Comparison of ENCODE assay signal across 18 cellular contexts in genomic region chr11:13094930-13095687, GRCh38.
A peak's percentile ranks its signal among the peaks of the same experiment; 100 is the strongest.
DNase-seq lines count a peak whose midpoint lies in the region; ATAC-seq and TF ChIP-seq lines count a peak whose summit lies in the region.
"Had no signal": no experiment of that assay in that cellular context is flagged by ENCODE, and none has a peak within 500 bp of the region (broad histone marks: within the 10 kb centered on the region; RNA-seq: fewer than 3 reads in every experiment).

No MANE protein-coding gene starts in this region.

- no peaks in the 10 kb centered on the region for H3K4me1 Mint-ChIP-seq in CD4-positive, alpha-beta memory T cell
- no peaks in the 10 kb centered on the region for H3K4me1 Mint-ChIP-seq in CD8-positive, alpha-beta memory T cell
- H3K4me1 Mint-ChIP-seq: B cell had no signal

- H3K9me3 Mint-ChIP-seq in CD4-positive, alpha-beta memory T cell, result peaks cover 0 to 4% (median 0%) of the 10 kb centered on the region in 8 donors
- no peaks in the 10 kb centered on the region for H3K9me3 Mint-ChIP-seq in CD8-positive, alpha-beta memory T cell
- H3K9me3 Mint-ChIP-seq: CD8-positive, alpha-beta T cell had no signal

- in situ Hi-C loops in HAP-1 (cut with MboI; ENCODE audit: low sequenced_read_pairs), result no loop called here

- H3K27ac Mint-ChIP-seq in CD4-positive, alpha-beta memory T cell, result no peak overlapping the region
- H3K27ac Mint-ChIP-seq in CD8-positive, alpha-beta memory T cell, result no peak overlapping the region
- H3K27ac Mint-ChIP-seq: B cell; CD8-positive, alpha-beta T cell; H9 had no signal

- no peak for TF ChIP-seq CTCF in foreskin keratinocyte (conservative IDR thresholded peaks at IDR 0.05)

- intact Hi-C loops in CD4-positive, alpha-beta memory T cell (cut with micrococcal nuclease), result no loop called here

- no peaks in the 10 kb centered on the region for H3K36me3 ChIP-seq in CD4-positive, alpha-beta memory T cell (ENCODE audit: insufficient read depth, low read length)
- no peaks in the 10 kb centered on the region for H3K36me3 ChIP-seq in CD8-positive, alpha-beta memory T cell (ENCODE audit: insufficient read depth, low read length)
- H3K36me3 ChIP-seq in HAP-1 (replicated peaks), result no peaks in the 10 kb centered on the region

- DNase-seq in COR-L47 (lab: John Stamatoyannopoulos, UW), result peak; percentile 51
- DNase-seq in HEK293T (ENCODE audit: extremely low spot score), result no peak
- DNase-seq in NCI-H748 treated with DMSO at 0.1 percent for 48 hours (lab: John Stamatoyannopoulos, UW), result peak; percentile 96
- no peak for DNase-seq in foreskin keratinocyte
- no peak for DNase-seq in CD4-positive, alpha-beta memory T cell
- DNase-seq in CD8-positive, alpha-beta memory T cell, result no peak
- no peak for DNase-seq in HAP-1 (ENCODE audit: low spot score in 2 of 2)
- DNase-seq: CD8-positive, alpha-beta T cell; DMS 273 treated with DMSO at 0.1 percent for 48 hours; H9; NCI-H1105 treated with DMSO at 0.1 percent for 48 hours; NCI-H2029 treated with DMSO at 0.1 percent for 48 hours; OCI-M1; T-helper 9 cell had no signal

- no peaks in the 10 kb centered on the region for H3K27me3 ChIP-seq in foreskin keratinocyte
- no peaks in the 10 kb centered on the region for H3K27me3 ChIP-seq in CD4-positive, alpha-beta memory T cell (ENCODE audit: insufficient read depth, low read length)
- no peaks in the 10 kb centered on the region for H3K27me3 ChIP-seq in CD8-positive, alpha-beta memory T cell (ENCODE audit: insufficient read depth, low read length, poor library complexity, severe bottlenecking)
- no peaks in the 10 kb centered on the region; the same call in 1 of the 2 replicates for H3K27me3 ChIP-seq in HAP-1 (ENCODE audit: low read depth)

- no peak overlapping the region for H3K4me3 Mint-ChIP-seq in CD4-positive, alpha-beta memory T cell
- H3K4me3 Mint-ChIP-seq in CD8-positive, alpha-beta memory T cell, result no peak overlapping the region
- H3K4me3 Mint-ChIP-seq: B cell; CD8-positive, alpha-beta T cell; H9 had no signal

- no peak for ATAC-seq in foreskin keratinocyte
- no peak for ATAC-seq in HG03159 (IDR thresholded peaks at IDR 0.05; ENCODE audit: unreplicated experiment)
- ATAC-seq: CD8-positive, alpha-beta T cell; GM12878 had no signal

- peaks cover 9 to 18% of the 10 kb centered on the region in 2 donors for H3K27me3 Mint-ChIP-seq in CD4-positive, alpha-beta memory T cell
- H3K27me3 Mint-ChIP-seq in CD8-positive, alpha-beta memory T cell, result peaks cover 8 to 32% of the 10 kb centered on the region in 2 donors

- H3K27ac ChIP-seq in foreskin keratinocyte, result peak overlapping the region; percentile 29
- no peak overlapping the region for H3K27ac ChIP-seq in CD4-positive, alpha-beta memory T cell (ENCODE audit: low read depth, low read length)
- no peak overlapping the region for H3K27ac ChIP-seq in CD8-positive, alpha-beta memory T cell (ENCODE audit: low read depth, low read length)
- H3K27ac ChIP-seq: RWPE1 had no signal

- CTCF ChIA-PET in HEK293T (lab: Yijun Ruan, JAX), result no interaction called here
- CTCF ChIA-PET in CD4-positive, alpha-beta memory T cell (lab: Charles Lee; ENCODE audit: partially characterized antibody), result no interaction called here
- CTCF ChIA-PET in CD8-positive, alpha-beta memory T cell (lab: Charles Lee), result no interaction called here

- H3K4me1 ChIP-seq in foreskin keratinocyte (peaks cover 29% of the 10 kb centered on the region), HAP-1 (no peaks in the 10 kb centered on the region)
- H3K4me1 ChIP-seq in CD4-positive, alpha-beta memory T cell (ENCODE audit: insufficient read depth, low read length), result no peaks in the 10 kb centered on the region
- H3K4me1 ChIP-seq in CD8-positive, alpha-beta memory T cell (ENCODE audit: insufficient read depth, low read length), result no peaks in the 10 kb centered on the region

- POLR2A ChIA-PET in HEK293T (lab: Yijun Ruan, JAX), result no interaction called here
- POLR2A ChIA-PET in CD4-positive, alpha-beta memory T cell (lab: Charles Lee; ENCODE audit: partially characterized antibody), result no interaction called here
- POLR2A ChIA-PET in CD8-positive, alpha-beta memory T cell (lab: Charles Lee), result no interaction called here

- no peaks in the 10 kb centered on the region for H3K36me3 Mint-ChIP-seq in CD4-positive, alpha-beta memory T cell
- no peaks in the 10 kb centered on the region for H3K36me3 Mint-ChIP-seq in CD8-positive, alpha-beta memory T cell
- H3K36me3 Mint-ChIP-seq: CD8-positive, alpha-beta T cell had no signal

- H3K9me3 ChIP-seq in CD4-positive, alpha-beta memory T cell (ENCODE audit: control insufficient read depth in 1 of 2, low read length in 2 of 2), result no peaks in the 10 kb centered on the region
- no peaks in the 10 kb centered on the region for H3K9me3 ChIP-seq in CD8-positive, alpha-beta memory T cell (ENCODE audit: low read length)
- H3K9me3 ChIP-seq in HAP-1, result no peaks in the 10 kb centered on the region

- H3K4me3 ChIP-seq in CD4-positive, alpha-beta memory T cell (ENCODE audit: low read length in 2 of 2), result no peak overlapping the region
- no peak overlapping the region for H3K4me3 ChIP-seq in CD8-positive, alpha-beta memory T cell (ENCODE audit: low read length)
- H3K4me3 ChIP-seq in HAP-1, result no peak overlapping the region
- H3K4me3 ChIP-seq: GM12878 had no signal

TF ChIP-seq in HEK293T, 16 proteins besides CTCF, POLR2A, EP300 and RAD21:
- TF ChIP-seq SUZ12 (IDR thresholded peaks at IDR 0.05), result no peak
- TF ChIP-seq L3MBTL2 (conservative IDR thresholded peaks at IDR 0.05), result peak; percentile 38; the same call in 1 of the 2 replicates

Comparison
In these comparisons a context has a peak if more than half of its experiments do, and no peak if none do; other contexts are left out.
1. DNase-seq: peak in COR-L47 (single experiment) and NCI-H748 treated with DMSO at 0.1 percent for 48 hours (single experiment); none in HEK293T (single experiment), foreskin keratinocyte (0 of 2), CD4-positive, alpha-beta memory T cell (0 of 5), CD8-positive, alpha-beta memory T cell (0 of 5) and HAP-1 (0 of 2).